17 cellular contexts compared by ENCODE assay signal in the genomic region with DNA sequence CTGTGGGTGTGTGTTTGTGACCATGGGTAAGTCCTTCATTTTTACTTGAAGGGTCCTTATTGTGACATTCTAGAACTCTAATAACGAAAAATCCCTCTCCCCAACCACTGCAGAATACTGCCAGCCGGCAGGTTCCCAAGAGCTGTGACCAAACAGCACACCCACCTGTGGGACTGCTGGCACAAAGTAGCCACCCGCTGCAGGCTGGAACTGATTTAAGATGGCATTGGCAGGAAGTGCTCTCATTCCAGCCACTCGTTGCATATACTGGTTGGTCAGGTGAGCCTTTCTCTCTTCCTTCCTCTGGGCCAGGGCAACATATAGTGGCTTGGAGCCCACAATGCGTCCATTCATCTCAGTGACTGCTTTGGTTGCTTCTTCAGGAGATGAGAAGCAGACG. TPM values are rescaled to one million over a fixed set of nuclear protein-coding genes. Genes with fewer than 3 reads are reported as not detected.
A peak's percentile ranks its signal among the peaks of the same experiment; 100 is the strongest.
DNase-seq lines count a peak whose midpoint lies in the region; ATAC-seq, FAIRE-seq and TF ChIP-seq lines count a peak whose summit lies in the region.
"Had no signal": no experiment of that assay in that cellular context is flagged by ENCODE, and none has a peak within 500 bp of the region (broad histone marks: within the 10 kb centered on the region; RNA-seq: fewer than 3 reads in every experiment).

No MANE protein-coding gene starts in this region.

- H2AFZ ChIP-seq in HepG2 (ENCODE audit: low read length), result no peak overlapping the region

- FAIRE-seq in HepG2 (lab: Jason Lieb, UNC), result no peak
- FAIRE-seq: A204.1, H1 had no signal

- no peaks in the 10 kb centered on the region for H3K4me1 Mint-ChIP-seq in chondrocyte (ENCODE audit: low read depth)

- H3K36me3 ChIP-seq in HepG2 (replicated peaks in 1 of 2; ENCODE audit: control insufficient read depth in 1 of 2, insufficient read depth in 2 of 2, low read length in 2 of 2) (peaks cover 54 to 94% of the 10 kb centered on the region in 2 experiments), right lobe of liver (peaks cover 29 to 95% (median 67%) of the 10 kb centered on the region in 4 donors)

- TF ChIP-seq EP300 in HepG2 (IDR thresholded peaks at IDR 0.05; ENCODE audit: low read depth in 2 of 2, low read length in 2 of 2), result no peak
- TF ChIP-seq EP300 in HepG2 (CRISPR knock-in tag; IDR thresholded peaks at IDR 0.05; ENCODE audit: borderline replicate concordance), result no peak

- DNase-seq in HepG2 (ENCODE audit: low spot score) (no peak), right lobe of liver (no peak), SK-MEL-5 (ENCODE audit: low read depth, low spot score) (peak; percentile 65), chondrocyte (ENCODE audit: low spot score) (no peak), AML-193 (lab: John Stamatoyannopoulos, UW) (no peak), HK-2 (ENCODE audit: unreplicated experiment) (no peak)
- DNase-seq: BE2C; CD4-positive, alpha-beta memory T cell; DMS79; GDM1; HFFc6; IMR-90 had no signal

- peaks cover 72% of the 10 kb centered on the region for H3K36me3 Mint-ChIP-seq in chondrocyte (ENCODE audit: low read depth)

- TF ChIP-seq POLR2A in HepG2 (IDR thresholded peaks at IDR 0.05; ENCODE audit: insufficient read depth in 1 of 2, low read depth in 2 of 2, low read length in 2 of 2) (no peak), right lobe of liver (IDR thresholded peaks at IDR 0.05) (no peak)

- H3K9me3 ChIP-seq in HepG2 (ENCODE audit: low read length) (no peaks in the 10 kb centered on the region), right lobe of liver (no peaks in the 10 kb centered on the region)
- H3K9me3 ChIP-seq: BE2C, HAP-1 had no signal

- 94% methylated on average over 5 of the region's 6 CpGs for WGBS in HepG2 (ENCODE audit: low lambda C conversion rate)
- WGBS in right lobe of liver (ENCODE audit: insufficient coverage, low coverage, low lambda C conversion rate, missing lambda C conversion rate), result 78% methylated on average over 1 of the region's 6 CpGs

- CTCF ChIA-PET in HepG2 (lab: Yijun Ruan, JAX; ENCODE audit: low intra/inter-chr PET ratio, low total read pairs), result no interaction called here

- ATAC-seq in HepG2 (no peak), right lobe of liver (no peak), HG02571 (IDR thresholded peaks at IDR 0.05; ENCODE audit: unreplicated experiment) (no peak)

- no peaks in the 10 kb centered on the region for H3K27me3 ChIP-seq in HepG2 (ENCODE audit: control insufficient read depth in 1 of 2, insufficient read depth in 2 of 2, low read length in 2 of 2)
- H3K27me3 ChIP-seq in right lobe of liver, result no peaks in the 10 kb centered on the region
- H3K27me3 ChIP-seq: BE2C had no signal

- no peak overlapping the region for H3K27ac ChIP-seq in HepG2 (ENCODE audit: extremely low read length, insufficient read depth, low read length)
- no peak overlapping the region for H3K27ac ChIP-seq in right lobe of liver
- H3K27ac ChIP-seq: C4-2B had no signal

- no peak for TF ChIP-seq CTCF in HepG2 (CRISPR knock-in tag; IDR thresholded peaks at IDR 0.05)
- no peak for TF ChIP-seq CTCF in right lobe of liver (IDR thresholded peaks at IDR 0.05)
- no peak for TF ChIP-seq CTCF in chondrocyte (IDR thresholded peaks at IDR 0.05)

- peak overlapping the region; percentile 49 for H3K27ac Mint-ChIP-seq in chondrocyte (ENCODE audit: unreplicated experiment)
- H3K27ac Mint-ChIP-seq: CD4-positive, alpha-beta memory T cell; HFFc6 had no signal

- peaks cover 27% of the 10 kb centered on the region for H4K20me1 ChIP-seq in HepG2 (ENCODE audit: insufficient read depth, low read length)

- H3K4me3 ChIP-seq in HepG2 (replicated peaks in 1 of 3; ENCODE audit: insufficient read depth in 1 of 3, low read depth in 2 of 3, low read length in 3 of 3) (no peak overlapping the region), right lobe of liver (no peak overlapping the region)
- H3K4me3 ChIP-seq: HAP-1 had no signal

- peaks cover 18% of the 10 kb centered on the region for H3K79me2 ChIP-seq in HepG2 (ENCODE audit: insufficient read depth, low read length)

- H3K27me3 Mint-ChIP-seq in chondrocyte (ENCODE audit: low read depth), result no peaks in the 10 kb centered on the region
- H3K27me3 Mint-ChIP-seq: CD4-positive, alpha-beta memory T cell had no signal

- POLR2A ChIA-PET in HepG2 (lab: Yijun Ruan, JAX), result no interaction called here

- no TSS peak for BruUV-seq in HepG2 (replicated peaks; lab: Mats Ljungman, UMichigan)

- H3K4me1 ChIP-seq in HepG2 (ENCODE audit: insufficient read depth, low read length) (peaks cover 41% of the 10 kb centered on the region), right lobe of liver (peaks cover 0 to 27% (median 9%) of the 10 kb centered on the region in 4 donors)
- H3K4me1 ChIP-seq: BE2C, HAP-1 had no signal

- no peak overlapping the region for H3K4me2 ChIP-seq in HepG2 (ENCODE audit: low read depth, low read length)

- no peaks in the 10 kb centered on the region for H3K9me3 Mint-ChIP-seq in chondrocyte (ENCODE audit: low read depth)
- H3K9me3 Mint-ChIP-seq: CD4-positive, alpha-beta memory T cell; HFFc6 had no signal

- intact Hi-C loops in HepG2 (cut with micrococcal nuclease; ENCODE audit: unreplicated experiment), result no loop called here
- intact Hi-C loops in right lobe of liver (cut with DNase I), result no loop called here

- H3K4me3 Mint-ChIP-seq in chondrocyte (ENCODE audit: unreplicated experiment), result no peak overlapping the region
- H3K4me3 Mint-ChIP-seq: CD4-positive, alpha-beta memory T cell; HFFc6 had no signal

- in situ Hi-C loops in HepG2 (cut with HindIII; ENCODE audit: extremely low pct_ligation_motif_present, low pct_unique_long_range_greater_than_20kb), result no loop called here
- in situ Hi-C loops in SK-MEL-5 (cut with HindIII; ENCODE audit: low pct_unique_long_range_greater_than_20kb, low sequenced_read_pairs), result no loop called here

- no peak for TF ChIP-seq RAD21 in HepG2 (CRISPR knock-in tag; IDR thresholded peaks at IDR 0.05)

- H3K9ac ChIP-seq in HepG2 (ENCODE audit: insufficient read depth, low read depth, low read length), result no peak overlapping the region

TF ChIP-seq in HepG2, 621 proteins besides CTCF, POLR2A, EP300 and RAD21 (continues in another document):
- TF ChIP-seq, protein P1, sequence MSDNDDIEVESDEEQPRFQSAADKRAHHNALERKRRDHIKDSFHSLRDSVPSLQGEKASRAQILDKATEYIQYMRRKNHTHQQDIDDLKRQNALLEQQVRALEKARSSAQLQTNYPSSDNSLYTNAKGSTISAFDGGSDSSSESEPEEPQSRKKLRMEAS (IDR thresholded peaks at IDR 0.05), result no peak
- TF ChIP-seq SETDB1 (CRISPR knock-in tag; IDR thresholded peaks at IDR 0.05; ENCODE audit: borderline replicate concordance), result no peak
- no peak for TF ChIP-seq ZNF790 (CRISPR knock-in tag; IDR thresholded peaks at IDR 0.05; ENCODE audit: borderline replicate concordance)

RNA-seq across cellular contexts. Expression of gene PABPC4, which starts 11.6 kb away (rescaled TPM):
- 111 and 117 TPM in 2 replicates for total RNA-seq in HepG2 (2016; rRNA removed; fragmentation: Illumina TruSeq; extraction: Trizol)
- 101 TPM in 2 replicates for total RNA-seq in HepG2 (2016; cell fraction: cytosol; rRNA removed; fragmentation: Illumina TruSeq; extraction: Trizol; ENCODE audit: low read depth)
- 102 and 113 TPM in 2 replicates for total RNA-seq in HepG2 (2016; cell fraction: insoluble cytoplasmic fraction; rRNA removed; fragmentation: Illumina TruSeq; extraction: Trizol)
- total RNA-seq in HepG2 (2016; cell fraction: membrane; rRNA removed; fragmentation: Illumina TruSeq; extraction: Trizol), result 155 and 172 TPM in 2 replicates
- total RNA-seq in HepG2 (2016; cell fraction: nucleus; rRNA removed; fragmentation: Illumina TruSeq; extraction: Trizol), result 154 and 190 TPM in 2 replicates
- polyA plus RNA-seq in HepG2 (2011; rRNA removed), result 74.9 and 85.0 TPM in 2 replicates
- polyA plus RNA-seq in HepG2 (2011; cell fraction: cytosol; rRNA removed), result 38.5 and 48.3 TPM in 2 replicates
- polyA plus RNA-seq in HepG2 (2011; cell fraction: nucleus; rRNA removed), result 295 and 298 TPM in 2 replicates
- polyA plus RNA-seq in HepG2 (2012), result 127 and 129 TPM in 2 replicates
- polyA plus RNA-seq in HepG2 (2016; cell fraction: cytosol; fragmentation: Illumina TruSeq; extraction: Trizol; ENCODE audit: low read depth), result 94.4 and 97.7 TPM in 2 replicates
- polyA plus RNA-seq in HepG2 (2016; cell fraction: insoluble cytoplasmic fraction; fragmentation: Illumina TruSeq; extraction: Trizol; ENCODE audit: low read depth), result 152 and 164 TPM in 2 replicates
- polyA plus RNA-seq in HepG2 (2016; cell fraction: membrane; fragmentation: Illumina TruSeq; extraction: Trizol; ENCODE audit: low read depth), result 159 and 192 TPM in 2 replicates
- 441 and 444 TPM in 2 replicates for polyA plus RNA-seq in HepG2 (2016; cell fraction: nucleus; fragmentation: Illumina TruSeq; extraction: Trizol; ENCODE audit: insufficient read depth, low read depth)
- 173 and 261 TPM in 2 replicates for polyA minus RNA-seq in HepG2 (2011; rRNA and poly(A)+ RNA removed; ENCODE audit: low replicate concordance)
- 69.5 and 79.1 TPM in 2 replicates for polyA minus RNA-seq in HepG2 (2011; cell fraction: cytosol; rRNA and poly(A)+ RNA removed)
- polyA minus RNA-seq in HepG2 (2011; cell fraction: nucleus; rRNA and poly(A)+ RNA removed), result 148 and 157 TPM in 2 replicates
- total RNA-seq in right lobe of liver, result 100 to 1,000 TPM in 2 of 6 experiments, 10 to 100 TPM in 4; 89.8 to 155 (median 99.1) TPM
- total RNA-seq in SK-MEL-5 (2014; rRNA removed; shearing (Covaris generic)), result 111 and 112 TPM in 2 replicates
- polyA plus RNA-seq in SK-MEL-5 (2015; cell fraction: cytosol; rRNA removed), result 185 and 252 TPM in 2 replicates
- 489 and 658 TPM in 2 replicates for polyA plus RNA-seq in SK-MEL-5 (2015; cell fraction: nucleus; rRNA removed)
- 240 to 256 TPM (median 243 TPM) in 3 replicates for total RNA-seq in chondrocyte
